ENCODE assay signal across 27 cellular contexts in genomic region chr2:41040782-41041181, GRCh38.
DNase-seq lines count a peak whose midpoint lies in the region; ATAC-seq, FAIRE-seq and TF ChIP-seq lines count a peak whose summit lies in the region.
"Had no signal": no experiment of that assay in that cellular context is flagged by ENCODE, and none has a peak within 500 bp of the region (broad histone marks: within the 10 kb centered on the region; RNA-seq: fewer than 3 reads in every experiment).

No MANE protein-coding gene starts in this region.

- H3K27ac ChIP-seq in astrocyte (ENCODE audit: low read depth, low read length) (no peak overlapping the region), mesendoderm (ENCODE audit: low read depth, low read length) (no peak overlapping the region), OCI-LY7 (ENCODE audit: low read depth, low read length, poor library complexity, severe bottlenecking) (no peak overlapping the region)
- H3K27ac ChIP-seq: A549; BLaER1 treated with 17β-estradiol and CSF1 and Interleukin-3, amounts not matched to agents 10 nM and 100 nM; C4-2B had no signal

- no peak overlapping the region for H2AFZ ChIP-seq in astrocyte (ENCODE audit: low read depth, low read length)
- no peak overlapping the region for H2AFZ ChIP-seq in OCI-LY7 (ENCODE audit: low read length)

- H3K36me3 Mint-ChIP-seq in astrocyte (ENCODE audit: low read depth, unreplicated experiment), result no peaks in the 10 kb centered on the region
- H3K36me3 Mint-ChIP-seq: CD8-positive, alpha-beta T cell had no signal

- intact Hi-C loops in OCI-LY7 (cut with micrococcal nuclease; ENCODE audit: unreplicated experiment), result no loop called here

- H3K4me2 ChIP-seq in astrocyte (ENCODE audit: low read length) (no peak overlapping the region), mesendoderm (ENCODE audit: low read length) (no peak overlapping the region), OCI-LY7 (ENCODE audit: low read length) (no peak overlapping the region)
- H3K4me2 ChIP-seq: A549; BLaER1 treated with 17β-estradiol and CSF1 and Interleukin-3, amounts not matched to agents 10 nM and 100 nM had no signal

- H3K56ac ChIP-seq in mesendoderm (ENCODE audit: low read length), result no peak overlapping the region

- H3K79me2 ChIP-seq in astrocyte (ENCODE audit: insufficient read depth, low read length), result no peaks in the 10 kb centered on the region
- no peaks in the 10 kb centered on the region for H3K79me2 ChIP-seq in mesendoderm (ENCODE audit: control insufficient read depth, insufficient read depth, low read length)
- H3K79me2 ChIP-seq in OCI-LY7 (ENCODE audit: insufficient read depth, low read depth, low read length), result no peaks in the 10 kb centered on the region

- H2BK15ac ChIP-seq in mesendoderm (replicated peaks; ENCODE audit: low read depth), result no peak overlapping the region

- H3K36me3 ChIP-seq in astrocyte (ENCODE audit: insufficient read depth, low read length), result no peaks in the 10 kb centered on the region
- no peaks in the 10 kb centered on the region for H3K36me3 ChIP-seq in mesendoderm (ENCODE audit: control insufficient read depth, insufficient read depth, low read length)
- H3K36me3 ChIP-seq in OCI-LY7 (ENCODE audit: insufficient read depth, low read length), result no peaks in the 10 kb centered on the region
- H3K36me3 ChIP-seq: BLaER1 treated with 17β-estradiol and CSF1 and Interleukin-3, amounts not matched to agents 10 nM and 100 nM had no signal

- H2BK5ac ChIP-seq in mesendoderm (ENCODE audit: low read length), result no peak overlapping the region

- POLR2A ChIA-PET in OCI-LY7 (lab: Charles Lee), result no interaction called here

- peak overlapping the region; percentile 82 for H2BK120ac ChIP-seq in mesendoderm (ENCODE audit: low read depth, low read length)

- H3K4me1 ChIP-seq in astrocyte (ENCODE audit: insufficient read depth, low read length), result no peaks in the 10 kb centered on the region
- no peaks in the 10 kb centered on the region for H3K4me1 ChIP-seq in mesendoderm (ENCODE audit: control insufficient read depth, low read depth, low read length)
- H3K4me1 ChIP-seq in OCI-LY7 (ENCODE audit: insufficient read depth, low read length, poor library complexity, severe bottlenecking), result no peaks in the 10 kb centered on the region
- H3K4me1 ChIP-seq: A549; BLaER1 treated with 17β-estradiol and CSF1 and Interleukin-3, amounts not matched to agents 10 nM and 100 nM had no signal

- H3K27me3 Mint-ChIP-seq in astrocyte (ENCODE audit: low read depth, unreplicated experiment), result no peaks in the 10 kb centered on the region
- H3K27me3 Mint-ChIP-seq: B cell; CD4-positive, alpha-beta T cell had no signal

- no peak for ATAC-seq in HG03571 (IDR thresholded peaks at IDR 0.05; ENCODE audit: unreplicated experiment)
- ATAC-seq in GM21381 (IDR thresholded peaks at IDR 0.05; ENCODE audit: unreplicated experiment), result no peak
- ATAC-seq: A549; CD8-positive, alpha-beta T cell; GM12878 had no signal

- no peak overlapping the region for H3K4ac ChIP-seq in mesendoderm (ENCODE audit: low read depth, low read length)

- H4K8ac ChIP-seq in mesendoderm (ENCODE audit: low read depth, low read length), result no peak overlapping the region

- CTCF ChIA-PET in OCI-LY7 (lab: Charles Lee; ENCODE audit: unreplicated experiment), result no interaction called here

- no peaks in the 10 kb centered on the region for H3K27me3 ChIP-seq in astrocyte (ENCODE audit: insufficient read depth, low read length)
- no peaks in the 10 kb centered on the region for H3K27me3 ChIP-seq in mesendoderm (ENCODE audit: insufficient read depth, low read length, poor library complexity)
- H3K27me3 ChIP-seq: BLaER1 treated with 17β-estradiol and CSF1 and Interleukin-3, amounts not matched to agents 10 nM and 100 nM had no signal

- H3K4me3 ChIP-seq in astrocyte (ENCODE audit: insufficient read depth, low read depth, low read length) (no peak overlapping the region), mesendoderm (ENCODE audit: low read length) (no peak overlapping the region), OCI-LY7 (ENCODE audit: low read depth, low read length, poor library complexity, severe bottlenecking) (no peak overlapping the region)
- H3K4me3 ChIP-seq: A549; BLaER1 treated with 17β-estradiol and CSF1 and Interleukin-3, amounts not matched to agents 10 nM and 100 nM; GM12878 had no signal

- peak overlapping the region; percentile 44 for H3K27ac Mint-ChIP-seq in astrocyte (ENCODE audit: unreplicated experiment)
- H3K27ac Mint-ChIP-seq: B cell; CD4-positive, alpha-beta T cell; CD8-positive, alpha-beta T cell had no signal

- no peak for FAIRE-seq in astrocyte (lab: Jason Lieb, UNC)
- FAIRE-seq: A549, D721Med, GM12878, GM12892, GM18507 had no signal

- WGBS in mesendoderm (ENCODE audit: extremely low coverage, insufficient coverage, low lambda C conversion rate), result no CpG with 5 or more reads among the region's 3 CpGs

- H3K9me2 ChIP-seq in OCI-LY7 (ENCODE audit: insufficient read depth, low read length), result no peaks in the 10 kb centered on the region

- H4K5ac ChIP-seq in mesendoderm (ENCODE audit: low read length), result no peak overlapping the region

- H4K20me1 ChIP-seq in astrocyte (ENCODE audit: insufficient read depth, low read length) (no peaks in the 10 kb centered on the region), OCI-LY7 (ENCODE audit: insufficient read depth, low read length) (no peaks in the 10 kb centered on the region)
- H4K20me1 ChIP-seq: BLaER1 treated with 17β-estradiol and CSF1 and Interleukin-3, amounts not matched to agents 10 nM and 100 nM had no signal

- H3K79me1 ChIP-seq in mesendoderm (ENCODE audit: low read length), result no peaks in the 10 kb centered on the region

- DNase-seq in NCI-H226 (peak; percentile 19), astrocyte (ENCODE audit: low read depth) (no peak), mesendoderm (no peak), OCI-LY7 (ENCODE audit: low spot score) (no peak), DMS 273 treated with DMSO at 0.1 percent for 48 hours (lab: John Stamatoyannopoulos, UW) (no peak)
- DNase-seq: 8988T; AML-193; Caco-2; Calu3; CD4-positive, alpha-beta T cell; CD8-positive, alpha-beta T cell; DMS153; DMS53; DMS79; DND-41; EL; GDM1 had no signal

- H3K18ac ChIP-seq in mesendoderm (ENCODE audit: low read length), result no peak overlapping the region

- TF ChIP-seq CTCF in astrocyte (IDR thresholded peaks at IDR 0.05; ENCODE audit: insufficient read depth, low read depth, low read length), result no peak
- TF ChIP-seq CTCF in OCI-LY7 (conservative IDR thresholded peaks at IDR 0.05; ENCODE audit: low read length), result no peak

- H3K9ac ChIP-seq in astrocyte (ENCODE audit: low read length) (no peak overlapping the region), mesendoderm (ENCODE audit: low read length) (no peak overlapping the region)
- H3K9ac ChIP-seq: BLaER1 treated with 17β-estradiol and CSF1 and Interleukin-3, amounts not matched to agents 10 nM and 100 nM had no signal

- peaks cover 3% of the 10 kb centered on the region for H3K9me3 ChIP-seq in astrocyte (ENCODE audit: insufficient read depth, low read depth, low read length)
- no peaks in the 10 kb centered on the region for H3K9me3 ChIP-seq in OCI-LY7 (ENCODE audit: low read length)
- H3K9me3 ChIP-seq: A549; BLaER1 treated with 17β-estradiol and CSF1 and Interleukin-3, amounts not matched to agents 10 nM and 100 nM; Caco-2 had no signal

- H3K9me3 Mint-ChIP-seq in astrocyte (ENCODE audit: unreplicated experiment), result peaks cover 3% of the 10 kb centered on the region
- H3K9me3 Mint-ChIP-seq: CD4-positive, alpha-beta T cell had no signal

- H3K23ac ChIP-seq in mesendoderm (ENCODE audit: low read length), result no peak overlapping the region

- H2AK5ac ChIP-seq in mesendoderm (ENCODE audit: low read length), result no peak overlapping the region

- no TSS peak for BruUV-seq in OCI-LY7 (replicated peaks; lab: Mats Ljungman, UMichigan)

- peaks cover 18% of the 10 kb centered on the region for H3K4me1 Mint-ChIP-seq in astrocyte (ENCODE audit: low read depth, unreplicated experiment)
- H3K4me1 Mint-ChIP-seq: B cell had no signal

- no peak overlapping the region for H3K4me3 Mint-ChIP-seq in astrocyte (ENCODE audit: unreplicated experiment)
- H3K4me3 Mint-ChIP-seq: B cell; CD4-positive, alpha-beta T cell; CD8-positive, alpha-beta T cell had no signal
